In the genomic region with DNA sequence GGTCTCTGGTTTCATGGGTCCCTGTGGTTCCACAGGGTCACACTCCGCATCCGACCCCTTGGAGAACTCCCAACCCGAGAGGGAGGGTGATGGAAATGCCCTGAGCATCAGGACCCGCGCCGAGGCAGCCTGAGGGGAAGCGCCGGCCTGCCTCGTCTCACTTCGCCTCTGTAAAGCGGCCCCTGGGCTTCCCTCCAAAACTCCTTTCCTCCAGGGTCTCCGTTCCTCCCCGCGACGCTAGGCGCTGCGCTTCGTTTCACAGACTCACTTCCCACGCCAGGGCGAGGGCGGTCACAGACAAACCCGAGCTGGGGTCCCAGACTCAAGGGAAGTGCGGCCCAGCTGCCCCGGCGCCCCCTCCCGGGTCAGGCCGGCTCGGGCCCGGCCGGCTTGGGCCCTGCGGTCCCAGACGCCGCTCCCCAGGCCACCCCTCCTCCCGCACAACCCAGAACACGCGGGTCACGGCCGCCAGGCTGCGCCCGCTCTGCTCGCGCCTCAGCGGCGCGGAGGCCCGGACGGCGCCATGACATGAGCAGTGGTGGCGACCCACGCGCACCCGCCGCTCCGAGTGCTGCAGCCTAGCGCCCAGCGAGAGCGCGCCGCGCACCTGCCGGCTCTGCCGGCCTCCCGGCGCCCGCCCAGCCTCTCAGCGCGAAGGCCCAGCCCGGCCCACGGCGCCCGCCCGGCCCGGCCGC, we compare ENCODE assay signal across 9 cellular contexts. TPM values are rescaled to one million over a fixed set of nuclear protein-coding genes. Genes with fewer than 3 reads are reported as not detected.
DNase-seq lines count a peak whose midpoint lies in the region; ATAC-seq, FAIRE-seq and TF ChIP-seq lines count a peak whose summit lies in the region.
"Had no signal": no experiment of that assay in that cellular context is flagged by ENCODE, and none has a peak within 500 bp of the region (broad histone marks: within the 10 kb centered on the region; RNA-seq: fewer than 3 reads in every experiment).

No MANE protein-coding gene starts in this region.

- H3K4me1 ChIP-seq in pancreas: peaks cover 0 to 4% (median 0%) of the 10 kb centered on the region in 3 donors
- H3K4me1 ChIP-seq in upper lobe of left lung: peaks cover 14 to 55% (median 26%) of the 10 kb centered on the region in 4 donors

- no peak for FAIRE-seq in pancreas (lab: Jason Lieb, UNC)
- FAIRE-seq: colon had no signal

- H3K27ac ChIP-seq in pancreas (peak overlapping the region in 3 of 4 donors; percentile 16 to 52 (median 42)), upper lobe of left lung (peak overlapping the region in 3 of 4 donors; percentile 48 to 83 (median 75))

- intact Hi-C loops in Right ventricle myocardium superior (cut with DNase I): no loop called here
- intact Hi-C loops in pancreas (cut with DNase I): no loop called here

- no peak for TF ChIP-seq CTCF in pancreas (IDR thresholded peaks at IDR 0.05)
- peak in 2 of 6 experiments; percentile 40 to 41 for TF ChIP-seq CTCF in upper lobe of left lung (IDR thresholded peaks at IDR 0.05)

- ATAC-seq in HG02973 (IDR thresholded peaks at IDR 0.05; ENCODE audit: unreplicated experiment) (peak; percentile 42), Right ventricle myocardium superior (ENCODE audit: poor library complexity) (peak; percentile 86), pancreas (peak; percentile 72 to 86 (median 76)), upper lobe of left lung (ENCODE audit: low FRiP score in 2 of 2) (peak; percentile 60 to 74)

- TF ChIP-seq POLR2A in upper lobe of left lung (IDR thresholded peaks at IDR 0.05): peak in 1 of 4 donors; percentile 35

- H3K9me3 ChIP-seq in pancreas: no peaks in the 10 kb centered on the region
- no peaks in the 10 kb centered on the region for H3K9me3 ChIP-seq in upper lobe of left lung

- DNase-seq in NCI-H1105 treated with DMSO at 0.1 percent for 48 hours (lab: John Stamatoyannopoulos, UW) (peak; percentile 4), NCI-H1105 (lab: John Stamatoyannopoulos, UW) (no peak), NOMO-1 (lab: John Stamatoyannopoulos, UW; ENCODE audit: unreplicated experiment in 2 of 2) (peak; percentile 19 to 27), Right ventricle myocardium superior (peak; percentile 68), pancreas (peak; percentile 42 to 85 (median 62)), upper lobe of left lung (peak; percentile 53 to 93)
- DNase-seq in activated effector memory CD4-positive, alpha-beta T cell treated with Interleukin-2 at 50 U/mL for 16 hours: peak; percentile 56

- peak overlapping the region; percentile 22 to 77 (median 62) for H3K4me3 ChIP-seq in pancreas
- peak overlapping the region; percentile 3 to 88 (median 68) for H3K4me3 ChIP-seq in upper lobe of left lung

- H3K36me3 ChIP-seq in pancreas: no peaks in the 10 kb centered on the region
- no peaks in the 10 kb centered on the region for H3K36me3 ChIP-seq in upper lobe of left lung

- H3K27me3 ChIP-seq in pancreas (no peaks in the 10 kb centered on the region), upper lobe of left lung (no peaks in the 10 kb centered on the region)

- WGBS in pancreas, 2 donors: 0 to 1% methylated on average over 43 to 74 of the region's 74 CpGs
- 0 to 2% methylated on average over 1 to 10 of the region's 74 CpGs for WGBS in upper lobe of left lung, 2 donors

- no peak for TF ChIP-seq EP300 in upper lobe of left lung (IDR thresholded peaks at IDR 0.05)

RNA-seq across cellular contexts. Expression of a gene that starts 0.6 kb away (rescaled TPM):
- total RNA-seq in Right ventricle myocardium superior (2.7 TPM), pancreas (10 to 100 TPM in 2 of 6 donors, 1 to 10 TPM in 4; 7.6 to 12.5 (median 8.9) TPM), upper lobe of left lung (10 to 100 TPM; 14.6 to 23.0 (median 20.8) TPM)
- 10 to 100 TPM; 10.9 to 12.4 TPM for polyA plus RNA-seq in pancreas
